ENCODE assay signal across 1 cellular context in genomic region chr22:49948573-49948957, GRCh38.
TF ChIP-seq lines count a peak whose summit lies in the region.

No MANE protein-coding gene starts in this region.

TF ChIP-seq in H1, 55 proteins besides CTCF, POLR2A, EP300 and RAD21:
- TF ChIP-seq CHD1 (IDR thresholded peaks at IDR 0.05; ENCODE audit: low read depth, low read length), result no peak
- no peak for TF ChIP-seq ASH2L (IDR thresholded peaks at IDR 0.05; ENCODE audit: low read length)
- no peak for TF ChIP-seq USF2 (IDR thresholded peaks at IDR 0.05; ENCODE audit: low read length)
- TF ChIP-seq CTBP2 (IDR thresholded peaks at IDR 0.05; ENCODE audit: borderline replicate concordance, insufficient read depth, insufficient read length, low read length), result no peak
